In genomic region chr11:12413141-12414055, GRCh38 we compare ENCODE assay signal across 12 cellular contexts. TPM values are rescaled to one million over a fixed set of nuclear protein-coding genes. Genes with fewer than 3 reads are reported as not detected.
DNase-seq lines count a peak whose midpoint lies in the region; ATAC-seq and TF ChIP-seq lines count a peak whose summit lies in the region.
"Had no signal": no experiment of that assay in that cellular context is flagged by ENCODE, and none has a peak within 500 bp of the region (broad histone marks: within the 10 kb centered on the region; RNA-seq: fewer than 3 reads in every experiment).

No MANE protein-coding gene starts in this region.

- POLR2A ChIA-PET in MCF 10A (lab: Yijun Ruan, JAX), result interaction anchor here (1.0 kb wide), 1 partner anchor 37 kb away, joined by 4 read pairs; no protein-coding TSS in a partner anchor

- H3K36me3 Mint-ChIP-seq in MCF 10A (ENCODE audit: insufficient read depth, unreplicated experiment) (no peaks in the 10 kb centered on the region), osteocyte (ENCODE audit: unreplicated experiment) (no peaks in the 10 kb centered on the region)
- H3K36me3 Mint-ChIP-seq in activated naive CD8-positive, alpha-beta T cell treated with anti-CD3 and anti-CD28 coated beads, Interleukin-2, amount 50 U/mL, for 24 hours (ENCODE audit: low read depth), result no peaks in the 10 kb centered on the region

- peaks cover 17% of the 10 kb centered on the region for H3K4me1 Mint-ChIP-seq in MCF 10A (ENCODE audit: insufficient read depth, unreplicated experiment)
- peaks cover 89% of the 10 kb centered on the region for H3K4me1 Mint-ChIP-seq in osteocyte (ENCODE audit: unreplicated experiment)
- no peaks in the 10 kb centered on the region for H3K4me1 Mint-ChIP-seq in activated naive CD8-positive, alpha-beta T cell treated with anti-CD3 and anti-CD28 coated beads, Interleukin-2, amount 50 U/mL, for 24 hours

- CTCF ChIA-PET in MCF 10A (lab: Yijun Ruan, JAX), result interaction anchor here (0.6 to 3.2 kb wide), 3 partner anchors 11 to 476 kb away, joined by 3 to 9 read pairs (median 3); no protein-coding TSS in a partner anchor

- no peak for ATAC-seq in activated naive CD8-positive, alpha-beta T cell treated with anti-CD3 and anti-CD28 coated beads, Interleukin-2, amount 50 U/mL, for 24 hours

- H3K27me3 ChIP-seq in breast epithelium (no peaks in the 10 kb centered on the region), esophagus muscularis mucosa (no peaks in the 10 kb centered on the region)

- WGBS in esophagus muscularis mucosa, result 49% methylated on average over 9 of the region's 9 CpGs
- 44% methylated on average over 9 of the region's 9 CpGs for WGBS in urinary bladder

- no peaks in the 10 kb centered on the region for H3K36me3 ChIP-seq in breast epithelium
- H3K36me3 ChIP-seq in esophagus muscularis mucosa, result no peaks in the 10 kb centered on the region
- no peaks in the 10 kb centered on the region for H3K36me3 ChIP-seq in urinary bladder (ENCODE audit: insufficient read depth)

- H3K4me3 Mint-ChIP-seq in MCF 10A (ENCODE audit: unreplicated experiment) (no peak overlapping the region), osteocyte (ENCODE audit: unreplicated experiment) (no peak overlapping the region)
- H3K4me3 Mint-ChIP-seq in activated naive CD8-positive, alpha-beta T cell treated with anti-CD3 and anti-CD28 coated beads, Interleukin-2, amount 50 U/mL, for 24 hours, result no peak overlapping the region

- TF ChIP-seq POLR2A in breast epithelium (IDR thresholded peaks at IDR 0.05) (no peak), esophagus muscularis mucosa (IDR thresholded peaks at IDR 0.05; ENCODE audit: low read depth) (no peak)

- H3K4me1 ChIP-seq in breast epithelium, result peaks cover 0 to 25% of the 10 kb centered on the region in 2 donors
- peaks cover 77 to 100% (median 99%) of the 10 kb centered on the region in 4 donors for H3K4me1 ChIP-seq in esophagus muscularis mucosa
- peaks cover 6% of the 10 kb centered on the region for H3K4me1 ChIP-seq in urinary bladder (ENCODE audit: insufficient read depth)

- TF ChIP-seq EP300 in esophagus muscularis mucosa (IDR thresholded peaks at IDR 0.05), result no peak

- H3K4me3 ChIP-seq in breast epithelium (peak overlapping the region in 2 of 3 donors; percentile 0 to 4), esophagus muscularis mucosa (peak overlapping the region in 3 of 4 donors; percentile 16 to 19 (median 17)), urinary bladder (ENCODE audit: low read depth, low read length) (no peak overlapping the region)

- H3K9me3 Mint-ChIP-seq in MCF 10A (ENCODE audit: unreplicated experiment) (no peaks in the 10 kb centered on the region), osteocyte (ENCODE audit: unreplicated experiment) (no peaks in the 10 kb centered on the region)
- H3K9me3 Mint-ChIP-seq in activated naive CD8-positive, alpha-beta T cell treated with anti-CD3 and anti-CD28 coated beads, Interleukin-2, amount 50 U/mL, for 24 hours, result no peaks in the 10 kb centered on the region

- intact Hi-C loops in breast epithelium (cut with DNase I; ENCODE audit: low total_unique reads), result no loop called here
- intact Hi-C loops in MCF 10A (cut with micrococcal nuclease), result no loop called here
- intact Hi-C loops in esophagus muscularis mucosa (cut with DNase I), result loop anchor here (5.0 to 10.0 kb wide), 2 partner anchors 261 to 479 kb away; partner anchors contain the start of gene TEAD1

- BruUV-seq in MCF 10A (replicated peaks; lab: Mats Ljungman, UMichigan), result no TSS peak

- H3K27ac ChIP-seq in breast epithelium, result peak overlapping the region; percentile 86 to 87
- peak overlapping the region; percentile 87 to 100 (median 98) for H3K27ac ChIP-seq in esophagus muscularis mucosa (replicated peaks in 1 of 4)
- H3K27ac ChIP-seq in urinary bladder (ENCODE audit: low read depth), result peak overlapping the region; percentile 11

- no peak for DNase-seq in breast epithelium (ENCODE audit: low spot score in 2 of 2)
- no peak for DNase-seq in MCF 10A (ENCODE audit: unreplicated experiment)
- DNase-seq in esophagus muscularis mucosa (ENCODE audit: extremely low spot score), result peak; percentile 87
- DNase-seq in osteocyte (ENCODE audit: extremely low spot score, unreplicated experiment), result no peak
- no peak for DNase-seq in midbrain (lab: John Stamatoyannopoulos, UW)
- DNase-seq in activated naive CD8-positive, alpha-beta T cell treated with anti-CD3 and anti-CD28 coated beads, Interleukin-2, amount 50 U/mL, for 24 hours, result no peak
- DNase-seq in AG08395 (ENCODE audit: low spot score), result no peak
- DNase-seq: activated CD4-positive, CD25-positive, alpha-beta regulatory T cell; COR-L47; MV-4-11; NCI-H2171 treated with DMSO at 0.1 percent for 48 hours had no signal

- TF ChIP-seq CTCF in breast epithelium (IDR thresholded peaks at IDR 0.05) (no peak), MCF 10A (IDR thresholded peaks at IDR 0.05; ENCODE audit: unreplicated experiment) (no peak), esophagus muscularis mucosa (IDR thresholded peaks at IDR 0.05) (peak in 1 of 3 experiments; percentile 10), osteocyte (IDR thresholded peaks at IDR 0.05) (no peak)

- H3K27ac Mint-ChIP-seq in MCF 10A (ENCODE audit: low read depth, unreplicated experiment) (no peak overlapping the region), osteocyte (ENCODE audit: unreplicated experiment) (peak overlapping the region; percentile 89)
- H3K27ac Mint-ChIP-seq in activated naive CD8-positive, alpha-beta T cell treated with anti-CD3 and anti-CD28 coated beads, Interleukin-2, amount 50 U/mL, for 24 hours, result no peak overlapping the region

- H3K9me3 ChIP-seq in breast epithelium (no peaks in the 10 kb centered on the region), esophagus muscularis mucosa (no peaks in the 10 kb centered on the region)

- H3K27me3 Mint-ChIP-seq in MCF 10A (ENCODE audit: insufficient read depth, unreplicated experiment), result no peaks in the 10 kb centered on the region
- H3K27me3 Mint-ChIP-seq in osteocyte (ENCODE audit: unreplicated experiment), result no peaks in the 10 kb centered on the region
- peaks cover 11% of the 10 kb centered on the region for H3K27me3 Mint-ChIP-seq in activated naive CD8-positive, alpha-beta T cell treated with anti-CD3 and anti-CD28 coated beads, Interleukin-2, amount 50 U/mL, for 24 hours

RNA-seq across cellular contexts. Expression of gene PARVA, which starts 36.0 kb away (rescaled TPM):
- total RNA-seq in breast epithelium, result 100 to 1,000 TPM in 1 of 3 donors, 10 to 100 TPM in 2; 50.5 to 109 (median 60.4) TPM
- 26.5 and 36.7 TPM in 2 replicates for total RNA-seq in MCF 10A (2022)
- total RNA-seq in esophagus muscularis mucosa, result 100 to 1,000 TPM; 181 to 228 (median 210) TPM
- 144 and 148 TPM in 2 replicates for total RNA-seq in osteocyte
- 69.8 TPM for total RNA-seq in urinary bladder
- 128 TPM for polyA plus RNA-seq in urinary bladder

Comparison
In these comparisons a context has a peak if more than half of its experiments do, and no peak if none do; other contexts are left out.
1. H3K27ac ChIP-seq: peak in every context shown above with its lines; median percentile 98 in esophagus muscularis mucosa; 86 in breast epithelium; 11 in urinary bladder.